ENCODE assay signal across 9 cellular contexts in the genomic region with DNA sequence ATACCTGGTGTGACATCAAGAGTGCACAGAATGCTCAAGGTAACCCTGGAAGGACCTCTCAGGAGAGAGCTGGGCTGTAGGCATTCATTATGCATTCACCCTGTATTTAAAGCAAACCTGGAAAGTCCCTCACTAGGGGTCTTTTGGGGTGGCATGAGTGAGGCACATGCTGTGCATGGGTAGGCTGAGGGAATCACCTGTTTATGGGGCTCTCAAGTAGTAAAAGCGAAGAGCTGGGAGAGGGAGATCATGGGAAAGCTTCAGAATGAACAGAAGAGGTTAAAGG. TPM values are rescaled to one million over a fixed set of nuclear protein-coding genes. Genes with fewer than 3 reads are reported as not detected.
A peak's percentile ranks its signal among the peaks of the same experiment; 100 is the strongest.
DNase-seq lines count a peak whose midpoint lies in the region; ATAC-seq and TF ChIP-seq lines count a peak whose summit lies in the region.
"Had no signal": no experiment of that assay in that cellular context is flagged by ENCODE, and none has a peak within 500 bp of the region (broad histone marks: within the 10 kb centered on the region; RNA-seq: fewer than 3 reads in every experiment).

No MANE protein-coding gene starts in this region.

- H3K4me1 ChIP-seq in esophagus squamous epithelium (peaks cover 26 to 100% (median 67%) of the 10 kb centered on the region in 3 donors), psoas muscle (peaks cover 24% of the 10 kb centered on the region)

- no peak for TF ChIP-seq POLR2A in esophagus squamous epithelium (IDR thresholded peaks at IDR 0.05)

- H3K27ac ChIP-seq in esophagus squamous epithelium (peak overlapping the region; percentile 93 to 100 (median 99)), psoas muscle (peak overlapping the region; percentile 72)

- H3K4me3 ChIP-seq in esophagus squamous epithelium (peak overlapping the region; percentile 71 to 87 (median 75)), psoas muscle (peak overlapping the region; percentile 74)

- H3K36me3 ChIP-seq in esophagus squamous epithelium (peaks cover 13 to 29% (median 15%) of the 10 kb centered on the region in 3 donors), psoas muscle (ENCODE audit: insufficient read depth in 1 of 2, low read depth in 1 of 2) (peaks cover 0 to 25% of the 10 kb centered on the region in 2 donors)

- ATAC-seq in T-helper 17 cell, result no peak
- no peak for ATAC-seq in psoas muscle
- ATAC-seq in HG02798 (IDR thresholded peaks at IDR 0.05; ENCODE audit: poor library complexity, unreplicated experiment), result no peak

- H3K36me3 Mint-ChIP-seq in Calu3 (ENCODE audit: insufficient read depth, unreplicated experiment) (peaks cover 82% of the 10 kb centered on the region), T-helper 17 cell (ENCODE audit: low read depth) (no peaks in the 10 kb centered on the region)

- WGBS in esophagus squamous epithelium, 2 donors, result 6 to 24% methylated on average over 1 of the region's 1 CpG
- 25 to 54% (median 51%) methylated on average over 1 of the region's 1 CpG for WGBS in psoas muscle, 3 donors

- H3K9me3 Mint-ChIP-seq in Calu3 (ENCODE audit: low read depth, unreplicated experiment), result no peaks in the 10 kb centered on the region

- BruUV-seq in Calu3 (replicated peaks; lab: Mats Ljungman, UMichigan), result no TSS peak

- CTCF ChIA-PET in Calu3 (lab: Charles Lee), result interaction anchor here (1.6 to 2.5 kb wide), 3 partner anchors 37 to 45 kb away, joined by 5 to 13 read pairs (median 8); partner anchors contain the start of gene KRTCAP2

- H3K27me3 ChIP-seq in esophagus squamous epithelium (peaks cover 0 to 26% (median 0%) of the 10 kb centered on the region in 4 donors), psoas muscle (ENCODE audit: insufficient read depth in 3 of 3, low read length in 2 of 3) (peaks cover 0 to 31% (median 0%) of the 10 kb centered on the region in 3 donors)

- H3K4me3 Mint-ChIP-seq in Calu3 (ENCODE audit: low read depth, unreplicated experiment) (peak overlapping the region; percentile 91), T-helper 17 cell (peak overlapping the region; percentile 94)

- intact Hi-C loops in Calu3 (cut with micrococcal nuclease; ENCODE audit: unreplicated experiment), result loop anchor here (5.0 kb wide), 2 partner anchors 36 to 39 kb away; no protein-coding TSS in a partner anchor
- intact Hi-C loops in esophagus squamous epithelium (cut with DNase I), result no loop called here
- intact Hi-C loops in psoas muscle (cut with DNase I), result loop anchor here (5.0 kb wide), 2 partner anchors 36 to 39 kb away; no protein-coding TSS in a partner anchor

- no peaks in the 10 kb centered on the region for H3K9me3 ChIP-seq in T-helper 17 cell (ENCODE audit: control insufficient read depth, low read length, poor library complexity, severe bottlenecking)
- no peaks in the 10 kb centered on the region for H3K9me3 ChIP-seq in esophagus squamous epithelium
- H3K9me3 ChIP-seq in psoas muscle, result no peaks in the 10 kb centered on the region

- H3K27me3 Mint-ChIP-seq in Calu3 (ENCODE audit: unreplicated experiment), result no peaks in the 10 kb centered on the region
- peaks cover 26% of the 10 kb centered on the region for H3K27me3 Mint-ChIP-seq in T-helper 17 cell

- TF ChIP-seq CTCF in Calu3 (IDR thresholded peaks at IDR 0.05; ENCODE audit: unreplicated experiment) (no peak), esophagus squamous epithelium (IDR thresholded peaks at IDR 0.05) (no peak), psoas muscle (IDR thresholded peaks at IDR 0.05) (no peak)

- H3K27ac Mint-ChIP-seq in Calu3 (ENCODE audit: unreplicated experiment), result peak overlapping the region; percentile 69
- peak overlapping the region; percentile 14 for H3K27ac Mint-ChIP-seq in T-helper 17 cell

- DNase-seq in Calu3 (no peak), T-helper 17 cell (no peak), esophagus squamous epithelium (lab: John Stamatoyannopoulos, UW) (no peak), psoas muscle (no peak), SIG-M5 treated with dmso at 0.1 percent for 504 hours (lab: John Stamatoyannopoulos, UW; ENCODE audit: unreplicated experiment) (no peak), putamen (ENCODE audit: low spot score) (no peak)
- DNase-seq in activated CD4-positive, CD25-positive, alpha-beta regulatory T cell (lab: John Stamatoyannopoulos, UW), result no peak
- DNase-seq: SIG-M5 had no signal

- H3K4me1 Mint-ChIP-seq in Calu3 (ENCODE audit: low read depth, unreplicated experiment) (peaks cover 78% of the 10 kb centered on the region), T-helper 17 cell (peaks cover 31% of the 10 kb centered on the region)

RNA-seq across cellular contexts. Expression of gene EFNA1, which starts 0.7 kb away (rescaled TPM):
- total RNA-seq in Calu3 (2022) (33.7 and 41.7 TPM in 2 replicates), T-helper 17 cell (1 to 10 TPM in 1 of 2 donors, not detected in 1; 1.0 TPM), esophagus squamous epithelium (10 to 100 TPM; 30.2 to 42.9 (median 31.0) TPM), psoas muscle (10 to 100 TPM; 11.4 to 42.6 (median 33.0) TPM)
- polyA plus RNA-seq in psoas muscle, result 10 to 100 TPM in 2 of 3 donors, 1 to 10 TPM in 1; 5.5 to 15.0 (median 12.4) TPM

RNA-seq across cellular contexts. Expression of gene SLC50A1, which starts 7.2 kb away (rescaled TPM):
- total RNA-seq in Calu3 (2022) (68.5 and 72.0 TPM in 2 replicates), T-helper 17 cell (10 to 100 TPM; 25.6 to 27.8 TPM), esophagus squamous epithelium (10 to 100 TPM; 21.4 to 27.2 (median 26.0) TPM), psoas muscle (1 to 10 TPM; 6.7 to 8.4 (median 7.8) TPM)
- polyA plus RNA-seq in psoas muscle, result 10 to 100 TPM in 2 of 3 donors, 1 to 10 TPM in 1; 7.5 to 16.2 (median 10.8) TPM

RNA-seq across cellular contexts. Expression of gene DPM3, which starts 11.9 kb away (rescaled TPM):
- total RNA-seq in Calu3 (2022) (38.7 and 41.1 TPM in 2 replicates), T-helper 17 cell (10 to 100 TPM; 32.1 to 36.0 TPM), esophagus squamous epithelium (10 to 100 TPM; 33.1 to 67.7 (median 45.4) TPM), psoas muscle (10 to 100 TPM; 47.0 to 54.5 (median 50.0) TPM)
- polyA plus RNA-seq in psoas muscle, result 100 to 1,000 TPM; 110 to 123 (median 122) TPM

RNA-seq across cellular contexts. Expression of gene KRTCAP2, which starts 44.7 kb away (rescaled TPM):
- total RNA-seq in Calu3 (2022) (236 TPM in 2 replicates), T-helper 17 cell (100 to 1,000 TPM; 110 to 127 TPM), esophagus squamous epithelium (100 to 1,000 TPM in 1 of 4 donors, 10 to 100 TPM in 3; 70.8 to 122 (median 73.8) TPM), psoas muscle (100 to 1,000 TPM; 115 to 152 (median 118) TPM)
- 100 to 1,000 TPM; 137 to 171 (median 149) TPM for polyA plus RNA-seq in psoas muscle

RNA-seq across cellular contexts. Expression of gene TRIM46, which starts 45.2 kb away (rescaled TPM):
- total RNA-seq in Calu3 (2022) (1.1 and 1.8 TPM in 2 replicates), T-helper 17 cell (10 to 100 TPM in 1 of 2 donors, 1 to 10 TPM in 1; 9.8 to 12.7 TPM), esophagus squamous epithelium (under 1 TPM in 3 of 4 donors, not detected in 1; 0.30 to 0.53 (median 0.38) TPM), psoas muscle (under 1 TPM in 2 of 4 donors, not detected in 2; 0.15 to 0.16 TPM)
- under 1 TPM in 2 of 3 donors, not detected in 1; 0.03 TPM for polyA plus RNA-seq in psoas muscle

Comparison
In these comparisons a context has a peak if more than half of its experiments do, and no peak if none do; other contexts are left out.
1. RNA of gene EFNA1, which starts 0.7 kb away (total RNA-seq): 33.7 to 41.7 TPM in Calu3, 11.4 to 42.6 TPM in psoas muscle and 30.2 to 42.9 TPM in esophagus squamous epithelium; 1.0 TPM in T-helper 17 cell; every median in the first group is over 4 times any median in the second.